1 cellular context compared by ENCODE assay signal in the genomic region with DNA sequence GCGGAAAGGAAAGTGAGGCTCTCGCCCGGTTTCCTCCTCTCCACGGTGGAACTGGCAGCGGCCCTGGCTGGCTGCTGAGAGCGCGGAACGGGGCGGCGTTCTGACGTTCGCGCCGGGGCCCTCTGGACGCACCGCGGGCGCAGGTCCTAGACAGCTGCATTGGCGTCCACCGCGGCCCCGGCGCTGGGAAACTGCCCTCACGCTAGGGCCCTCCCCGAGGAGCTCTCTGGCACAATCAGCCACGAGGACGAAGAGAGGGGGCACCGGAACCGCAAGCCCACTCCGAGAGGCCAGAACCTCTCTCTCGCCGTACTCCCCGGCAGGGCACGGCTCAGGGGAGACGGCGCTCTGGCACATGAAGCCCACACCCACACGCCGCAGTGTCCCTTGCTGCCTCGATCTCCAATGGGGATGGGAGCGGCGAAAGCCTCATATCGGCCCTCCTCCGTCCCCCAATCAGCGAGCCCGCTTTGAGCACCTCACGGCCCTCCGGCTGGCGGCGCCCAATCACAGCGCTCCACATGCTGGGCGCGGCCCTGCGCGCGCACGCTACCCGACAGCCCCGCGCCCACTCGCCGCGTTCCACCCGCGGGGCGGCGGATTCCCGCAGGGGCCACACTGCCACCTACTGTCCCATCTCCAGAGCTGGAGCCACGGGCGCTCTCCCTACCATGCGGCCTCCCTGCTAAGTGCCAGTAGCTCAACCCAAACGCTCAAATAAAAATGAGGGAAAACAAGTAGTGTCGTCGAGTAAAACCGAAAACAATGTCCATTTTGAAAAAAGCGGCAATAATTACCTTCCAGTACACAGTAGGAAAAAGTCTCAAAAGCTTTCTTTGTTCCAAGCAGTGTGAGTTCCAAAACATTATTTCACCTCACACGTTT.
TF ChIP-seq lines count a peak whose summit lies in the region.

No MANE protein-coding gene starts in this region.

TF ChIP-seq in SK-N-SH, 30 proteins besides CTCF, POLR2A, EP300 and RAD21 (continued from another document):
- TF ChIP-seq, protein P1, sequence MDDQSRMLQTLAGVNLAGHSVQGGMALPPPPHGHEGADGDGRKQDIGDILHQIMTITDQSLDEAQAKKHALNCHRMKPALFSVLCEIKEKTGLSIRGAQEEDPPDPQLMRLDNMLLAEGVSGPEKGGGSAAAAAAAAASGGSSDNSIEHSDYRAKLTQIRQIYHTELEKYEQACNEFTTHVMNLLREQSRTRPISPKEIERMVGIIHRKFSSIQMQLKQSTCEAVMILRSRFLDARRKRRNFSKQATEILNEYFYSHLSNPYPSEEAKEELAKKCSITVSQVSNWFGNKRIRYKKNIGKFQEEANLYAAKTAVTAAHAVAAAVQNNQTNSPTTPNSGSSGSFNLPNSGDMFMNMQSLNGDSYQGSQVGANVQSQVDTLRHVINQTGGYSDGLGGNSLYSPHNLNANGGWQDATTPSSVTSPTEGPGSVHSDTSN (IDR thresholded peaks at IDR 0.05) = no peak
- TF ChIP-seq EZH2phosphoT487 (IDR thresholded peaks at IDR 0.05; ENCODE audit: borderline replicate concordance, low read depth) (no peak), RFX5 (IDR thresholded peaks at IDR 0.05; ENCODE audit: low read length) (peak; percentile 92), GATA2 (CRISPR knock-in tag; IDR thresholded peaks at IDR 0.05) (no peak), FOXM1 (IDR thresholded peaks at IDR 0.05; ENCODE audit: low read depth) (no peak), POLR2AphosphoS5 (IDR thresholded peaks at IDR 0.05; ENCODE audit: low read depth, low read length) (peak; percentile 91), NRF1 (IDR thresholded peaks at IDR 0.05; ENCODE audit: low read depth, low read length) (peak; percentile 71), MXI1 (IDR thresholded peaks at IDR 0.05; ENCODE audit: low read depth, low read length) (peak; percentile 83), CHD2 (IDR thresholded peaks at IDR 0.05; ENCODE audit: low read length, partially characterized antibody) (peak; percentile 29), RXRA (IDR thresholded peaks at IDR 0.05; ENCODE audit: borderline replicate concordance, low read depth) (no peak), GABPA (IDR thresholded peaks at IDR 0.05; ENCODE audit: low read depth) (no peak), ELF1 (IDR thresholded peaks at IDR 0.05) (no peak), SMC3 (IDR thresholded peaks at IDR 0.05; ENCODE audit: low read depth, low read length) (peak; percentile 77), TEAD4 (IDR thresholded peaks at IDR 0.05; ENCODE audit: borderline replicate concordance, insufficient read depth) (0 out of 2 replicates have a peak, but pooled peaks have one; percentile 8), RCOR1 (IDR thresholded peaks at IDR 0.05; ENCODE audit: low read length) (no peak)
- TF ChIP-seq, protein P2, sequence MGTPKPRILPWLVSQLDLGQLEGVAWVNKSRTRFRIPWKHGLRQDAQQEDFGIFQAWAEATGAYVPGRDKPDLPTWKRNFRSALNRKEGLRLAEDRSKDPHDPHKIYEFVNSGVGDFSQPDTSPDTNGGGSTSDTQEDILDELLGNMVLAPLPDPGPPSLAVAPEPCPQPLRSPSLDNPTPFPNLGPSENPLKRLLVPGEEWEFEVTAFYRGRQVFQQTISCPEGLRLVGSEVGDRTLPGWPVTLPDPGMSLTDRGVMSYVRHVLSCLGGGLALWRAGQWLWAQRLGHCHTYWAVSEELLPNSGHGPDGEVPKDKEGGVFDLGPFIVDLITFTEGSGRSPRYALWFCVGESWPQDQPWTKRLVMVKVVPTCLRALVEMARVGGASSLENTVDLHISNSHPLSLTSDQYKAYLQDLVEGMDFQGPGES (IDR thresholded peaks at IDR 0.05; ENCODE audit: low read depth, low read length) = peak; percentile 48; the same call in 1 of the 2 replicates
- TF ChIP-seq, protein P3, sequence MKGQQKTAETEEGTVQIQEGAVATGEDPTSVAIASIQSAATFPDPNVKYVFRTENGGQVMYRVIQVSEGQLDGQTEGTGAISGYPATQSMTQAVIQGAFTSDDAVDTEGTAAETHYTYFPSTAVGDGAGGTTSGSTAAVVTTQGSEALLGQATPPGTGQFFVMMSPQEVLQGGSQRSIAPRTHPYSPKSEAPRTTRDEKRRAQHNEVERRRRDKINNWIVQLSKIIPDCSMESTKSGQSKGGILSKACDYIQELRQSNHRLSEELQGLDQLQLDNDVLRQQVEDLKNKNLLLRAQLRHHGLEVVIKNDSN (IDR thresholded peaks at IDR 0.05; ENCODE audit: borderline replicate concordance, low read depth) = no peak
- TF ChIP-seq, protein P4, sequence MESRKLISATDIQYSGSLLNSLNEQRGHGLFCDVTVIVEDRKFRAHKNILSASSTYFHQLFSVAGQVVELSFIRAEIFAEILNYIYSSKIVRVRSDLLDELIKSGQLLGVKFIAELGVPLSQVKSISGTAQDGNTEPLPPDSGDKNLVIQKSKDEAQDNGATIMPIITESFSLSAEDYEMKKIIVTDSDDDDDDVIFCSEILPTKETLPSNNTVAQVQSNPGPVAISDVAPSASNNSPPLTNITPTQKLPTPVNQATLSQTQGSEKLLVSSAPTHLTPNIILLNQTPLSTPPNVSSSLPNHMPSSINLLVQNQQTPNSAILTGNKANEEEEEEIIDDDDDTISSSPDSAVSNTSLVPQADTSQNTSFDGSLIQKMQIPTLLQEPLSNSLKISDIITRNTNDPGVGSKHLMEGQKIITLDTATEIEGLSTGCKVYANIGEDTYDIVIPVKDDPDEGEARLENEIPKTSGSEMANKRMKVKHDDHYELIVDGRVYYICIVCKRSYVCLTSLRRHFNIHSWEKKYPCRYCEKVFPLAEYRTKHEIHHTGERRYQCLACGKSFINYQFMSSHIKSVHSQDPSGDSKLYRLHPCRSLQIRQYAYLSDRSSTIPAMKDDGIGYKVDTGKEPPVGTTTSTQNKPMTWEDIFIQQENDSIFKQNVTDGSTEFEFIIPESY (IDR thresholded peaks at IDR 0.05; ENCODE audit: borderline replicate concordance, low read depth) = no peak
- TF ChIP-seq, protein P5, sequence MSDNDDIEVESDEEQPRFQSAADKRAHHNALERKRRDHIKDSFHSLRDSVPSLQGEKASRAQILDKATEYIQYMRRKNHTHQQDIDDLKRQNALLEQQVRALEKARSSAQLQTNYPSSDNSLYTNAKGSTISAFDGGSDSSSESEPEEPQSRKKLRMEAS (IDR thresholded peaks at IDR 0.05; ENCODE audit: low read depth) = peak; percentile 76
- TF ChIP-seq, protein P6, sequence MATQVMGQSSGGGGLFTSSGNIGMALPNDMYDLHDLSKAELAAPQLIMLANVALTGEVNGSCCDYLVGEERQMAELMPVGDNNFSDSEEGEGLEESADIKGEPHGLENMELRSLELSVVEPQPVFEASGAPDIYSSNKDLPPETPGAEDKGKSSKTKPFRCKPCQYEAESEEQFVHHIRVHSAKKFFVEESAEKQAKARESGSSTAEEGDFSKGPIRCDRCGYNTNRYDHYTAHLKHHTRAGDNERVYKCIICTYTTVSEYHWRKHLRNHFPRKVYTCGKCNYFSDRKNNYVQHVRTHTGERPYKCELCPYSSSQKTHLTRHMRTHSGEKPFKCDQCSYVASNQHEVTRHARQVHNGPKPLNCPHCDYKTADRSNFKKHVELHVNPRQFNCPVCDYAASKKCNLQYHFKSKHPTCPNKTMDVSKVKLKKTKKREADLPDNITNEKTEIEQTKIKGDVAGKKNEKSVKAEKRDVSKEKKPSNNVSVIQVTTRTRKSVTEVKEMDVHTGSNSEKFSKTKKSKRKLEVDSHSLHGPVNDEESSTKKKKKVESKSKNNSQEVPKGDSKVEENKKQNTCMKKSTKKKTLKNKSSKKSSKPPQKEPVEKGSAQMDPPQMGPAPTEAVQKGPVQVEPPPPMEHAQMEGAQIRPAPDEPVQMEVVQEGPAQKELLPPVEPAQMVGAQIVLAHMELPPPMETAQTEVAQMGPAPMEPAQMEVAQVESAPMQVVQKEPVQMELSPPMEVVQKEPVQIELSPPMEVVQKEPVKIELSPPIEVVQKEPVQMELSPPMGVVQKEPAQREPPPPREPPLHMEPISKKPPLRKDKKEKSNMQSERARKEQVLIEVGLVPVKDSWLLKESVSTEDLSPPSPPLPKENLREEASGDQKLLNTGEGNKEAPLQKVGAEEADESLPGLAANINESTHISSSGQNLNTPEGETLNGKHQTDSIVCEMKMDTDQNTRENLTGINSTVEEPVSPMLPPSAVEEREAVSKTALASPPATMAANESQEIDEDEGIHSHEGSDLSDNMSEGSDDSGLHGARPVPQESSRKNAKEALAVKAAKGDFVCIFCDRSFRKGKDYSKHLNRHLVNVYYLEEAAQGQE (IDR thresholded peaks at IDR 0.05; ENCODE audit: low read depth, low read length) = no peak
